8 cellular contexts compared by ENCODE assay signal in the genomic region with DNA sequence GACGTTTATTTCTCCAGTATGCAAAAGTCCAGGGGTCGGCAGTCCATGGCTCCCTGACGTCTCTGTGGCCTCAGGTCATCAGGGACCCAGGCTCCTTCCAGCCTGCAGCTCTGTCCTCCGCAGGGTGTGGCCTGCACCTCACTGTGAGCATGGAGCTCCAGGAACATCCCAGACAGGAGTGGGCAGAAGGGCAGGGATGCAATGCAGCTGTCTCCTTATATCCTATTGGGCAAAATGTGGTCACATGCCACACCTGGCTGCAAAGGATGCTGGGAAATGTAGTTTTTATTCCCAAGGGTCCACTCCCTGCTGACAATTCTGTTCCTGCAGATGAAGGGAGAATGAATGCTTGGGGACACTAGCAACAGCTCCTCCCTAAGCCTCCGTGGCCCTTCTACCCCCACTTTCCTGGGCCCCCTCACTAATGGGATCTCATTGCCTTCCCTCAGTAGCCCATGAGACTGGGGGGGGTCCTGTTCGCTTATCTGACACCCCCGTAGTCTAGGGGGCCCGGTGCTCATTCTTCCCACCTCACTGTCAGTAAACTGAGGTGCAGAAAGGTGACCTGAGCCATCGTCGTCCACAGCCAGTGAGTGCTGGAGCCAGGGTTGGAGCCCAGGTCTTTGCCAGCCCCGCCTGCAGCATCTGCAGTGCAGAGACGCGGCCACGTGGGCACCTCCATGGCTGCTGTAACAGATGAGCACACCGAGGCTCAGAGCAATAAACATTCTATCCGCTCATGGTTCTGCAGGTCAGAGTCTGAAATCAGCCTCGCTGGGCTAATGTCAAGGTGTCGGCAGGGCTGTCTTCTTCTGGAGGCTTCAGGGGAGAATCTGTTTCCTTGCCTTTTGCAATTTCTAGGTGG. TPM values are rescaled to one million over a fixed set of nuclear protein-coding genes. Genes with fewer than 3 reads are reported as not detected.
DNase-seq lines count a peak whose midpoint lies in the region; ATAC-seq and TF ChIP-seq lines count a peak whose summit lies in the region.

No MANE protein-coding gene starts in this region.

- peaks cover 12% of the 10 kb centered on the region for H3K4me1 Mint-ChIP-seq in activated CD8-positive, alpha-beta memory T cell treated with anti-CD3 and anti-CD28 coated beads, Interleukin-2, amount 10 ng/mL, durations not matched to agents 7 days and 5 days

- H3K9me3 Mint-ChIP-seq in activated CD8-positive, alpha-beta memory T cell treated with anti-CD3 and anti-CD28 coated beads, Interleukin-2, amount 10 ng/mL, durations not matched to agents 7 days and 5 days (ENCODE audit: low read depth): no peaks in the 10 kb centered on the region

- CTCF ChIA-PET in activated CD8-positive, alpha-beta memory T cell treated with anti-CD3 and anti-CD28 coated beads, Interleukin-2, amount 10 ng/mL, durations not matched to agents 7 days and 5 days (lab: Charles Lee): interaction anchor here (1.1 to 3.8 kb wide), 4 partner anchors 9 to 354 kb away, joined by 3 to 19 read pairs (median 4); a partner anchor contains a TSS

- no peaks in the 10 kb centered on the region for H3K27me3 ChIP-seq in foreskin keratinocyte

- ATAC-seq in foreskin keratinocyte: peak; percentile 51
- ATAC-seq in HG03045 (IDR thresholded peaks at IDR 0.05; ENCODE audit: unreplicated experiment): no peak
- no peak for ATAC-seq in HG02840 (IDR thresholded peaks at IDR 0.05; ENCODE audit: low FRiP score, unreplicated experiment)
- no peak for ATAC-seq in GM18517 (IDR thresholded peaks at IDR 0.05; ENCODE audit: unreplicated experiment)
- ATAC-seq in activated CD8-positive, alpha-beta memory T cell treated with anti-CD3 and anti-CD28 coated beads, Interleukin-2, amount 10 ng/mL, durations not matched to agents 7 days and 5 days: no peak

- H3K4me3 Mint-ChIP-seq in activated CD8-positive, alpha-beta memory T cell treated with anti-CD3 and anti-CD28 coated beads, Interleukin-2, amount 10 ng/mL, durations not matched to agents 7 days and 5 days: no peak overlapping the region

- H3K27ac Mint-ChIP-seq in activated CD8-positive, alpha-beta memory T cell treated with anti-CD3 and anti-CD28 coated beads, Interleukin-2, amount 10 ng/mL, durations not matched to agents 7 days and 5 days: no peak overlapping the region

- H3K27ac ChIP-seq in foreskin keratinocyte: no peak overlapping the region

- H3K4me1 ChIP-seq in foreskin keratinocyte: no peaks in the 10 kb centered on the region

- H3K27me3 Mint-ChIP-seq in activated CD8-positive, alpha-beta memory T cell treated with anti-CD3 and anti-CD28 coated beads, Interleukin-2, amount 10 ng/mL, durations not matched to agents 7 days and 5 days: peaks cover 14% of the 10 kb centered on the region

- TF ChIP-seq CTCF in foreskin keratinocyte (conservative IDR thresholded peaks at IDR 0.05): no peak

- DNase-seq in Daoy (ENCODE audit: low read depth) (peak; percentile 68), HT1080 (ENCODE audit: low read depth) (peak; percentile 69), RPMI8226 (peak; percentile 35), foreskin keratinocyte (peak in 1 of 2 donors; percentile 45)
- no peak for DNase-seq in activated CD8-positive, alpha-beta memory T cell treated with anti-CD3 and anti-CD28 coated beads, Interleukin-2, amount 10 ng/mL, durations not matched to agents 7 days and 5 days

- H3K36me3 Mint-ChIP-seq in activated CD8-positive, alpha-beta memory T cell treated with anti-CD3 and anti-CD28 coated beads, Interleukin-2, amount 10 ng/mL, durations not matched to agents 7 days and 5 days: no peaks in the 10 kb centered on the region

RNA-seq across cellular contexts. Expression of a gene that starts 5.9 kb away (rescaled TPM):
- 59.5 and 83.3 TPM in 2 replicates for total RNA-seq in Daoy (2014; rRNA removed; shearing (Covaris generic))
- total RNA-seq in HT1080 (2014; rRNA removed; shearing (Covaris generic)): 71.0 and 75.6 TPM in 2 replicates
- polyA plus RNA-seq in HT1080 (2015; cell fraction: cytosol; rRNA removed): 52.0 and 56.3 TPM in 2 replicates
- 36.5 and 38.4 TPM in 2 replicates for polyA plus RNA-seq in HT1080 (2015; cell fraction: nucleus; rRNA removed)
- total RNA-seq in foreskin keratinocyte: 64.5 and 71.9 TPM in 2 replicates
- 73.6 and 87.9 TPM in 2 replicates for polyA plus RNA-seq in foreskin keratinocyte
- 10 to 100 TPM; 40.0 to 59.9 TPM for total RNA-seq in activated CD8-positive, alpha-beta memory T cell treated with anti-CD3 and anti-CD28 coated beads, Interleukin-2, amount 10 ng/mL, durations not matched to agents 7 days and 5 days

RNA-seq across cellular contexts. Expression of a gene that starts 30.6 kb away (rescaled TPM):
- total RNA-seq in Daoy (2014; rRNA removed; shearing (Covaris generic)): 7.3 and 9.6 TPM in 2 replicates
- 9.4 and 11.8 TPM in 2 replicates for total RNA-seq in HT1080 (2014; rRNA removed; shearing (Covaris generic))
- polyA plus RNA-seq in HT1080 (2015; cell fraction: cytosol; rRNA removed): 9.8 and 10.4 TPM in 2 replicates
- 6.5 and 8.6 TPM in 2 replicates for polyA plus RNA-seq in HT1080 (2015; cell fraction: nucleus; rRNA removed)
- total RNA-seq in foreskin keratinocyte: 10.0 and 11.0 TPM in 2 replicates
- polyA plus RNA-seq in foreskin keratinocyte: 5.1 and 5.5 TPM in 2 replicates
- 10 to 100 TPM; 16.9 to 21.4 TPM for total RNA-seq in activated CD8-positive, alpha-beta memory T cell treated with anti-CD3 and anti-CD28 coated beads, Interleukin-2, amount 10 ng/mL, durations not matched to agents 7 days and 5 days
